ENCODE assay signal across 7 cellular contexts in the genomic region with DNA sequence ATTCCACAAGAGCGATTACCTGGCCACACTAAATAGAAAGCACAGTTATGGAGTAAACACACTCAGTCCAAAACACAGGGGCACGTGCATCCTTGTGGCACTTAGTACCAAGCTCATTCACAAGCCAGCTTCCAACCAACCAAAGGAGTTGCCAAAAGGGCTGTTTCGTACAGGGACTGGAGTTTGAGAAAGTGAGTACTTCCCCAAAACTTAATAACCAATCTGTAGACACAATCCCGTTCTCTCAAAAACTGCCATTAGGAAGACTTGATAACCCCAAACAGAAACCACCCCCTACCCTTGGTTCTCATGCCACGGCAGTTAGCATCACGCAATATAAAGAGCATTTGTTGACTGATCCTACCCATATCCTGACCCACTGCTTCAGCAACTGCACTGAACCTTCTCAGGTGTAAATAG.
DNase-seq lines count a peak whose midpoint lies in the region; ATAC-seq, FAIRE-seq and TF ChIP-seq lines count a peak whose summit lies in the region.

No MANE protein-coding gene starts in this region.

- TF ChIP-seq EP300 in stomach (IDR thresholded peaks at IDR 0.05): no peak

- DNase-seq in GM19239 (ENCODE audit: insufficient read length, low spot score) (no peak), body of pancreas (no peak), kidney glomerular epithelial cell (lab: John Stamatoyannopoulos, UW) (peak; percentile 72), stomach (no peak)

- 45% methylated on average over 6 of the region's 6 CpGs for WGBS in body of pancreas, 2 donors
- WGBS in stomach, 5 donors: 16 to 35% (median 21%) methylated on average over 6 of the region's 6 CpGs

- no peak for TF ChIP-seq POLR2A in body of pancreas (IDR thresholded peaks at IDR 0.05)
- TF ChIP-seq POLR2A in stomach (IDR thresholded peaks at IDR 0.05): no peak

- no peaks in the 10 kb centered on the region for H3K36me3 ChIP-seq in HUES48 (ENCODE audit: control insufficient read depth, insufficient read depth, low read length)
- no peaks in the 10 kb centered on the region for H3K36me3 ChIP-seq in body of pancreas (replicated peaks in 1 of 2; ENCODE audit: insufficient read depth in 1 of 2, low read depth in 2 of 2)
- no peaks in the 10 kb centered on the region for H3K36me3 ChIP-seq in stomach

- intact Hi-C loops in body of pancreas (cut with DNase I) (loop anchor here (10.0 kb wide), 1 partner anchor 207 kb away; a partner anchor contains a TSS), stomach (cut with DNase I; ENCODE audit: low total_unique reads) (no loop called here)

- peaks cover 30% of the 10 kb centered on the region for H3K4me1 ChIP-seq in HUES48 (ENCODE audit: control insufficient read depth, insufficient read depth, low read length)
- H3K4me1 ChIP-seq in body of pancreas: peaks cover 39% of the 10 kb centered on the region
- H3K4me1 ChIP-seq in stomach: peaks cover 20 to 69% (median 43%) of the 10 kb centered on the region in 4 donors

- H3K27me3 ChIP-seq in HUES48 (ENCODE audit: control insufficient read depth, insufficient read depth, low read length) (no peaks in the 10 kb centered on the region; the same call in 1 of the 2 replicates), body of pancreas (no peaks in the 10 kb centered on the region), stomach (no peaks in the 10 kb centered on the region)

- peak; percentile 77 for FAIRE-seq in GM19239 (lab: Jason Lieb, UNC)

- H3K4me3 ChIP-seq in HUES48 (ENCODE audit: low read depth, low read length) (peak overlapping the region; percentile 84), body of pancreas (no peak overlapping the region), stomach (peak overlapping the region; percentile 65 to 73 (median 69))

- H3K9ac ChIP-seq in HUES48 (ENCODE audit: low read depth, low read length): peak overlapping the region; percentile 64

- H3K9me3 ChIP-seq in HUES48 (ENCODE audit: control insufficient read depth, insufficient read depth, low read length) (no peaks in the 10 kb centered on the region), body of pancreas (no peaks in the 10 kb centered on the region), stomach (no peaks in the 10 kb centered on the region)

- ATAC-seq in body of pancreas: peak; percentile 24
- ATAC-seq in GM19397 (IDR thresholded peaks at IDR 0.05; ENCODE audit: unreplicated experiment): no peak
- ATAC-seq in GM21737 (IDR thresholded peaks at IDR 0.05; ENCODE audit: unreplicated experiment): no peak

- TF ChIP-seq CTCF in body of pancreas (IDR thresholded peaks at IDR 0.05) (no peak), stomach (IDR thresholded peaks at IDR 0.05) (no peak)

- H3K27ac ChIP-seq in HUES48 (ENCODE audit: low read depth, low read length) (no peak overlapping the region), body of pancreas (peak overlapping the region; percentile 55 to 81 (median 76)), stomach (peak overlapping the region in 4 of 5 donors; percentile 81 to 89 (median 85))

Comparison
In these comparisons a context has a peak if more than half of its experiments do, and no peak if none do; other contexts are left out.
1. H3K4me3 ChIP-seq: peak in HUES48 (single experiment) and stomach (4 of 4); none in body of pancreas (0 of 2).